8 cellular contexts compared by ENCODE assay signal in genomic region chr10:100364735-100365391, GRCh38. TPM values are rescaled to one million over a fixed set of nuclear protein-coding genes. Genes with fewer than 3 reads are reported as not detected.
DNase-seq lines count a peak whose midpoint lies in the region; ATAC-seq and TF ChIP-seq lines count a peak whose summit lies in the region.

No MANE protein-coding gene starts in this region.

- no peak overlapping the region for H3K27ac Mint-ChIP-seq in activated naive CD4-positive, alpha-beta T cell treated with anti-CD3 and anti-CD28 coated beads, Interleukin-2, amount 10 ng/mL, durations not matched to agents 7 days and 5 days

- no peaks in the 10 kb centered on the region for H3K36me3 ChIP-seq in thoracic aorta

- CTCF ChIA-PET in activated naive CD4-positive, alpha-beta T cell treated with anti-CD3 and anti-CD28 coated beads, Interleukin-2, amount 10 ng/mL, durations not matched to agents 7 days and 5 days (lab: Charles Lee), result interaction anchor here (0.9 to 1.2 kb wide), 3 partner anchors 13 to 144 kb away, joined by 3 to 7 read pairs (median 3); no protein-coding TSS in a partner anchor

- H3K36me3 Mint-ChIP-seq in activated naive CD4-positive, alpha-beta T cell treated with anti-CD3 and anti-CD28 coated beads, Interleukin-2, amount 10 ng/mL, durations not matched to agents 7 days and 5 days, result peaks cover 55% of the 10 kb centered on the region

- peaks cover 0 to 10% of the 10 kb centered on the region in 2 donors for H3K4me1 ChIP-seq in thoracic aorta (ENCODE audit: control insufficient read depth in 1 of 2, low read depth in 2 of 2)

- no peaks in the 10 kb centered on the region for H3K27me3 Mint-ChIP-seq in activated naive CD4-positive, alpha-beta T cell treated with anti-CD3 and anti-CD28 coated beads, Interleukin-2, amount 10 ng/mL, durations not matched to agents 7 days and 5 days

- peak overlapping the region; percentile 29 for H3K4me3 ChIP-seq in thoracic aorta

- no peak overlapping the region for H3K4me3 Mint-ChIP-seq in activated naive CD4-positive, alpha-beta T cell treated with anti-CD3 and anti-CD28 coated beads, Interleukin-2, amount 10 ng/mL, durations not matched to agents 7 days and 5 days

- H3K27ac ChIP-seq in thoracic aorta, result peak overlapping the region in 1 of 2 donors; percentile 48

- peaks cover 42% of the 10 kb centered on the region for H3K4me1 Mint-ChIP-seq in activated naive CD4-positive, alpha-beta T cell treated with anti-CD3 and anti-CD28 coated beads, Interleukin-2, amount 10 ng/mL, durations not matched to agents 7 days and 5 days

- no peaks in the 10 kb centered on the region for H3K27me3 ChIP-seq in thoracic aorta (replicated peaks; ENCODE audit: insufficient read depth)

- peak; percentile 84 for DNase-seq in DMS153 treated with DMSO at 0.1 percent for 48 hours (lab: John Stamatoyannopoulos, UW; ENCODE audit: unreplicated experiment)
- peak; percentile 47 to 74 for DNase-seq in NCI-H2081 (lab: John Stamatoyannopoulos, UW)
- DNase-seq in astrocyte of the hippocampus (ENCODE audit: low read depth, low spot score), result peak; percentile 79
- peak; percentile 93 for DNase-seq in islet precursor cell
- DNase-seq in thoracic aorta (ENCODE audit: low spot score), result no peak
- DNase-seq in activated naive CD4-positive, alpha-beta T cell treated with anti-CD3 and anti-CD28 coated beads, Interleukin-2, amount 10 ng/mL, durations not matched to agents 7 days and 5 days, result no peak

- no peaks in the 10 kb centered on the region for H3K9me3 ChIP-seq in thoracic aorta

- peak; percentile 47 for ATAC-seq in thoracic aorta (ENCODE audit: insufficient number of reproducible peaks, low FRiP score, low read depth)
- no peak for ATAC-seq in HG02981 (IDR thresholded peaks at IDR 0.05; ENCODE audit: unreplicated experiment)
- ATAC-seq in HG03108 (IDR thresholded peaks at IDR 0.05; ENCODE audit: unreplicated experiment), result no peak

- no peaks in the 10 kb centered on the region for H3K9me3 Mint-ChIP-seq in activated naive CD4-positive, alpha-beta T cell treated with anti-CD3 and anti-CD28 coated beads, Interleukin-2, amount 10 ng/mL, durations not matched to agents 7 days and 5 days

- no peak for TF ChIP-seq CTCF in thoracic aorta (IDR thresholded peaks at IDR 0.05)

RNA-seq across cellular contexts. Expression of gene SCD, which starts 17.8 kb away (rescaled TPM):
- total RNA-seq in thoracic aorta, result 10 to 100 TPM; 12.8 to 16.7 TPM

RNA-seq across cellular contexts. Expression of gene PKD2L1, which starts 34.8 kb away (rescaled TPM):
- total RNA-seq in thoracic aorta, result under 1 TPM in 1 of 2 donors, not detected in 1; 0.56 TPM

Comparison
In these comparisons a context has a peak if more than half of its experiments do, and no peak if none do; other contexts are left out.
1. DNase-seq: peak in DMS153 treated with DMSO at 0.1 percent for 48 hours (single experiment), NCI-H2081 (2 of 2), astrocyte of the hippocampus (single experiment) and islet precursor cell (single experiment); none in thoracic aorta (single experiment) and activated naive CD4-positive, alpha-beta T cell treated with anti-CD3 and anti-CD28 coated beads, Interleukin-2, amount 10 ng/mL, durations not matched to agents 7 days and 5 days (single experiment).